17 cellular contexts compared by ENCODE assay signal in genomic region chr2:59029058-59029457, GRCh38.
DNase-seq lines count a peak whose midpoint lies in the region; ATAC-seq and TF ChIP-seq lines count a peak whose summit lies in the region.
"Had no signal": no experiment of that assay in that cellular context is flagged by ENCODE, and none has a peak within 500 bp of the region (broad histone marks: within the 10 kb centered on the region; RNA-seq: fewer than 3 reads in every experiment).

No MANE protein-coding gene starts in this region.

- H3K9me3 ChIP-seq in Loucy (ENCODE audit: insufficient read depth, low read depth, low read length) (no peaks in the 10 kb centered on the region), left ventricle myocardium inferior (replicated peaks) (no peaks in the 10 kb centered on the region)
- H3K9me3 ChIP-seq: BLaER1, SJCRH30 had no signal

- H3K27me3 ChIP-seq in Loucy (ENCODE audit: insufficient read depth, low read length, poor library complexity, severe bottlenecking), result no peaks in the 10 kb centered on the region
- peaks cover 34% of the 10 kb centered on the region for H3K27me3 ChIP-seq in left ventricle myocardium inferior (ENCODE audit: low read depth)
- H3K27me3 ChIP-seq: BLaER1, SJCRH30 had no signal

- DNase-seq in NCI-H2081 treated with DMSO at 0.1 percent for 48 hours (lab: John Stamatoyannopoulos, UW) (peak; percentile 38), left ventricle myocardium inferior (peak; percentile 36), sciatic nerve (ENCODE audit: low spot score) (no peak)
- DNase-seq: CD8-positive, alpha-beta memory T cell; DMS 273 treated with DMSO at 0.1 percent for 48 hours; H7; NCI-H1417; NCI-H2107; NCI-H345; NCI-H69; SJCRH30; SW 1271 had no signal

- H2AFZ ChIP-seq in Loucy (ENCODE audit: low read length), result peak overlapping the region; percentile 10; the same call in 1 of the 2 replicates

- ATAC-seq in sciatic nerve, result peak; percentile 90
- no peak for ATAC-seq in HG02610 (IDR thresholded peaks at IDR 0.05; ENCODE audit: unreplicated experiment)
- ATAC-seq in HG02885 (IDR thresholded peaks at IDR 0.05; ENCODE audit: poor library complexity, unreplicated experiment), result no peak
- ATAC-seq in esophagus mucosa, result no peak

- no peak for TF ChIP-seq CTCF in Loucy (conservative IDR thresholded peaks at IDR 0.05; ENCODE audit: low read length)
- no peak for TF ChIP-seq CTCF in left ventricle myocardium inferior (IDR thresholded peaks at IDR 0.05; ENCODE audit: borderline replicate concordance)

- intact Hi-C loops in left ventricle myocardium inferior (cut with micrococcal nuclease) (no loop called here), sciatic nerve (cut with DNase I) (no loop called here)

- H3K36me3 ChIP-seq in Loucy (ENCODE audit: insufficient read depth, low read length) (no peaks in the 10 kb centered on the region), left ventricle myocardium inferior (no peaks in the 10 kb centered on the region)
- H3K36me3 ChIP-seq: BLaER1, SJCRH30 had no signal

- H3K4me1 ChIP-seq in Loucy (ENCODE audit: insufficient read depth, low read length, poor library complexity, severe bottlenecking) (no peaks in the 10 kb centered on the region), left ventricle myocardium inferior (no peaks in the 10 kb centered on the region)
- H3K4me1 ChIP-seq: BLaER1, SJCRH30 had no signal

- H3K79me2 ChIP-seq in Loucy (ENCODE audit: insufficient read depth, low read length), result no peaks in the 10 kb centered on the region

- no peaks in the 10 kb centered on the region for H3F3A ChIP-seq in Loucy (ENCODE audit: low read depth)

- H3K4me3 ChIP-seq in Loucy (ENCODE audit: low read length, poor library complexity, severe bottlenecking), result no peak overlapping the region
- no peak overlapping the region for H3K4me3 ChIP-seq in left ventricle myocardium inferior
- H3K4me3 ChIP-seq: BLaER1, SJCRH30 had no signal

- H3K9ac ChIP-seq in Loucy (ENCODE audit: low read depth, low read length, poor library complexity, severe bottlenecking), result no peak overlapping the region
- H3K9ac ChIP-seq: BLaER1 had no signal

- no peak overlapping the region for H3K4me2 ChIP-seq in Loucy (ENCODE audit: low read depth, low read length, poor library complexity, severe bottlenecking)
- H3K4me2 ChIP-seq: BLaER1 had no signal

- H4K20me1 ChIP-seq in Loucy (ENCODE audit: insufficient read depth, low read length, poor library complexity, severe bottlenecking), result no peaks in the 10 kb centered on the region
- H4K20me1 ChIP-seq: BLaER1 had no signal

- no peaks in the 10 kb centered on the region for H3K9me2 ChIP-seq in Loucy (replicated peaks; ENCODE audit: low read depth, low read length)

- H3K27ac ChIP-seq in left ventricle myocardium inferior (replicated peaks), result no peak overlapping the region
- H3K27ac ChIP-seq: BLaER1, SJCRH30 had no signal
